22 cellular contexts compared by ENCODE assay signal in genomic region chr5:11617080-11617479, GRCh38.
"Had no signal": no experiment of that assay in that cellular context is flagged by ENCODE, and none has a peak within 500 bp of the region (broad histone marks: within the 10 kb centered on the region; RNA-seq: fewer than 3 reads in every experiment).

No MANE protein-coding gene starts in this region.

- DNase-seq: activated CD4-positive, alpha-beta memory T cell treated with anti-CD3 and anti-CD28 coated beads for 36 hours; activated CD4-positive, alpha-beta T cell treated with anti-CD3 and anti-CD28 coated beads for 1 hour; activated CD4-positive, alpha-beta T cell treated with anti-CD3 and anti-CD28 coated beads, Interleukin-2, amount 10 ng/mL, durations not matched to agents 24 days and 14 days; activated gamma-delta T cell treated with Interleukin-2 at 50 U/mL for 16 hours; activated naive CD4-positive, alpha-beta T cell treated with anti-CD3 and anti-CD28 coated beads, Interleukin-2, amount 10 ng/mL, durations not matched to agents 7 days and 5 days; activated naive CD8-positive, alpha-beta T cell treated with anti-CD3 and anti-CD28 coated beads for 36 hours; activated T-cell treated with anti-CD3 and anti-CD28 coated beads for 4 hours; activated T-cell treated with anti-CD3 and anti-CD28 coated beads, Interleukin-2, amount 50 U/mL, for 48 hours; cortex of kidney; NCI-H1105 treated with DMSO at 0.1 percent for 48 hours; NCI-H1436 treated with DMSO at 0.1 percent for 48 hours; NCI-H1930; NCI-H2171; NCI-H2227 treated with DMSO at 0.1 percent for 48 hours; NCI-H446 treated with DMSO at 0.1 percent for 48 hours; NCI-H526; NCI-H82; NK-92 treated with Interleukin-12 subunit alpha and Interleukin-12 subunit beta, amount 100 ng/mL, for 24 hours; OCI-M1; SHP77 had no signal

- H3K27me3 ChIP-seq: SJSA1 had no signal

- H3K9me3 ChIP-seq: SJSA1 had no signal

- H3K4me1 ChIP-seq: SJSA1 had no signal

- H3K27ac ChIP-seq: RWPE1, SJSA1 had no signal

- H3K4me3 ChIP-seq: SJSA1 had no signal

- H3K36me3 ChIP-seq: SJSA1 had no signal
